Comparison of ENCODE assay signal across 20 cellular contexts in genomic region chr3:100740207-100740606, GRCh38. TPM values are rescaled to one million over a fixed set of nuclear protein-coding genes. Genes with fewer than 3 reads are reported as not detected.
DNase-seq lines count a peak whose midpoint lies in the region; ATAC-seq and TF ChIP-seq lines count a peak whose summit lies in the region.
"Had no signal": no experiment of that assay in that cellular context is flagged by ENCODE, and none has a peak within 500 bp of the region (broad histone marks: within the 10 kb centered on the region; RNA-seq: fewer than 3 reads in every experiment).

No MANE protein-coding gene starts in this region.

- H3K27ac Mint-ChIP-seq in HFFc6 = peak overlapping the region; percentile 31; the same call in 1 of the 2 replicates
- no peak overlapping the region for H3K27ac Mint-ChIP-seq in activated CD8-positive, alpha-beta T cell treated with anti-CD3 and anti-CD28 coated beads, Interleukin-2, amount 10 ng/mL, durations not matched to agents 7 days and 5 days
- no peak overlapping the region for H3K27ac Mint-ChIP-seq in CD8-positive, alpha-beta memory T cell
- H3K27ac Mint-ChIP-seq: GM23338 had no signal

- no peaks in the 10 kb centered on the region for H3K9me3 Mint-ChIP-seq in HFFc6
- H3K9me3 Mint-ChIP-seq in activated CD8-positive, alpha-beta T cell treated with anti-CD3 and anti-CD28 coated beads, Interleukin-2, amount 10 ng/mL, durations not matched to agents 7 days and 5 days (ENCODE audit: insufficient read depth) = no peaks in the 10 kb centered on the region
- no peaks in the 10 kb centered on the region for H3K9me3 Mint-ChIP-seq in CD8-positive, alpha-beta memory T cell
- H3K9me3 Mint-ChIP-seq: GM23338 had no signal

- H3K9me3 ChIP-seq in CD8-positive, alpha-beta memory T cell (ENCODE audit: low read length) = no peaks in the 10 kb centered on the region
- H3K9me3 ChIP-seq: left ventricle myocardium inferior, neutrophil, psoas muscle, sigmoid colon, stomach, thyroid gland had no signal

- no peaks in the 10 kb centered on the region for H3K27me3 Mint-ChIP-seq in HFFc6 (ENCODE audit: insufficient read depth)
- no peaks in the 10 kb centered on the region for H3K27me3 Mint-ChIP-seq in activated CD8-positive, alpha-beta T cell treated with anti-CD3 and anti-CD28 coated beads, Interleukin-2, amount 10 ng/mL, durations not matched to agents 7 days and 5 days (ENCODE audit: low read depth)
- peaks cover 0 to 2% of the 10 kb centered on the region in 2 donors for H3K27me3 Mint-ChIP-seq in CD8-positive, alpha-beta memory T cell

- H3K4me3 ChIP-seq in CD8-positive, alpha-beta memory T cell (ENCODE audit: low read length) = no peak overlapping the region
- H3K4me3 ChIP-seq: GM23338, left ventricle myocardium inferior, psoas muscle, sigmoid colon, SK-N-MC, stomach, thyroid gland had no signal

- DNase-seq in ELR (ENCODE audit: low read depth) (peak; percentile 31), HFFc6 (peak; percentile 3), kidney tubule cell (ENCODE audit: low spot score) (peak; percentile 16), NCI-H2196 (lab: John Stamatoyannopoulos, UW; ENCODE audit: unreplicated experiment) (no peak), GM03348 (ENCODE audit: low spot score) (no peak)
- DNase-seq in activated CD8-positive, alpha-beta T cell treated with anti-CD3 and anti-CD28 coated beads, Interleukin-2, amount 10 ng/mL, durations not matched to agents 7 days and 5 days = no peak
- DNase-seq in CD8-positive, alpha-beta memory T cell = no peak
- no peak for DNase-seq in activated effector memory CD4-positive, alpha-beta T cell treated with anti-CD3 and anti-CD28 coated beads, Interleukin-2, amount 50 U/mL, for 16 hours
- DNase-seq: activated gamma-delta T cell treated with Interleukin-2 at 50 U/mL for 16 hours, left ventricle myocardium inferior, NCI-H1105, NCI-H2029 treated with DMSO at 0.1 percent for 48 hours, NCI-H774, psoas muscle, sigmoid colon, stomach, thyroid gland had no signal

- no peak overlapping the region for H3K27ac ChIP-seq in CD8-positive, alpha-beta memory T cell (ENCODE audit: low read depth, low read length)
- H3K27ac ChIP-seq: left ventricle myocardium inferior, neutrophil, psoas muscle, sigmoid colon, SK-N-MC, stomach, thyroid gland had no signal

- H3K4me3 Mint-ChIP-seq in HFFc6 = no peak overlapping the region
- H3K4me3 Mint-ChIP-seq in activated CD8-positive, alpha-beta T cell treated with anti-CD3 and anti-CD28 coated beads, Interleukin-2, amount 10 ng/mL, durations not matched to agents 7 days and 5 days = no peak overlapping the region
- no peak overlapping the region for H3K4me3 Mint-ChIP-seq in CD8-positive, alpha-beta memory T cell
- H3K4me3 Mint-ChIP-seq: GM23338 had no signal

- TF ChIP-seq CTCF in HFFc6 (IDR thresholded peaks at IDR 0.05) = no peak

- H3K36me3 Mint-ChIP-seq in HFFc6 (ENCODE audit: low read depth) = peaks cover 42% of the 10 kb centered on the region
- peaks cover 41% of the 10 kb centered on the region for H3K36me3 Mint-ChIP-seq in activated CD8-positive, alpha-beta T cell treated with anti-CD3 and anti-CD28 coated beads, Interleukin-2, amount 10 ng/mL, durations not matched to agents 7 days and 5 days (ENCODE audit: low read depth)
- H3K36me3 Mint-ChIP-seq in CD8-positive, alpha-beta memory T cell = peaks cover 8 to 87% (median 22%) of the 10 kb centered on the region in 3 donors

- peaks cover 21% of the 10 kb centered on the region for H3K4me1 Mint-ChIP-seq in HFFc6 (ENCODE audit: low read depth)
- H3K4me1 Mint-ChIP-seq in activated CD8-positive, alpha-beta T cell treated with anti-CD3 and anti-CD28 coated beads, Interleukin-2, amount 10 ng/mL, durations not matched to agents 7 days and 5 days (ENCODE audit: low read depth) = peaks cover 2% of the 10 kb centered on the region
- peaks cover 6 to 17% (median 8%) of the 10 kb centered on the region in 3 donors for H3K4me1 Mint-ChIP-seq in CD8-positive, alpha-beta memory T cell

- peaks cover 39% of the 10 kb centered on the region for H3K36me3 ChIP-seq in CD8-positive, alpha-beta memory T cell (ENCODE audit: insufficient read depth, low read length)

- no peaks in the 10 kb centered on the region for H3K4me1 ChIP-seq in CD8-positive, alpha-beta memory T cell (ENCODE audit: insufficient read depth, low read length)

- peak; percentile 30 for ATAC-seq in activated CD8-positive, alpha-beta T cell treated with anti-CD3 and anti-CD28 coated beads, Interleukin-2, amount 10 ng/mL, durations not matched to agents 7 days and 5 days
- ATAC-seq: GM23338 had no signal

- CTCF ChIA-PET in activated CD8-positive, alpha-beta T cell treated with anti-CD3 and anti-CD28 coated beads, Interleukin-2, amount 10 ng/mL, durations not matched to agents 7 days and 5 days (lab: Charles Lee) = interaction anchor here (1.3 kb wide), 1 partner anchor 21 kb away, joined by 6 read pairs; no protein-coding TSS in a partner anchor
- CTCF ChIA-PET in CD8-positive, alpha-beta memory T cell (lab: Charles Lee) = interaction anchor here (1.1 kb wide), 1 partner anchor 10 kb away, joined by 3 read pairs; no protein-coding TSS in a partner anchor

- POLR2A ChIA-PET in activated CD8-positive, alpha-beta T cell treated with anti-CD3 and anti-CD28 coated beads, Interleukin-2, amount 10 ng/mL, durations not matched to agents 7 days and 5 days (lab: Charles Lee) = no interaction called here
- POLR2A ChIA-PET in CD8-positive, alpha-beta memory T cell (lab: Charles Lee) = no interaction called here

- H3K27me3 ChIP-seq in CD8-positive, alpha-beta memory T cell (ENCODE audit: insufficient read depth, low read length, poor library complexity, severe bottlenecking) = no peaks in the 10 kb centered on the region
- H3K27me3 ChIP-seq: neutrophil, sigmoid colon, stomach, thyroid gland had no signal

RNA-seq across cellular contexts. Expression of gene TFG, which starts 30.9 kb away (rescaled TPM):
- total RNA-seq in HFFc6 (2021; fragmentation: NEBNext Ultra II Directional; extraction: Animal tissue kit (Norgen Biotek cat#: 25700)) = 100 to 1,000 TPM; 127 to 147 (median 133) TPM
- 10 to 100 TPM; 59.8 to 63.1 TPM for total RNA-seq in activated CD8-positive, alpha-beta T cell treated with anti-CD3 and anti-CD28 coated beads, Interleukin-2, amount 10 ng/mL, durations not matched to agents 7 days and 5 days
- 10 to 100 TPM; 49.7 to 50.6 TPM for total RNA-seq in CD8-positive, alpha-beta memory T cell
- polyA plus RNA-seq in CD8-positive, alpha-beta memory T cell = 45.4 TPM

Comparison
In these comparisons a context has a peak if more than half of its experiments do, and no peak if none do; other contexts are left out.
1. DNase-seq: peak in ELR (single experiment), HFFc6 (single experiment) and kidney tubule cell (single experiment); none in activated CD8-positive, alpha-beta T cell treated with anti-CD3 and anti-CD28 coated beads, Interleukin-2, amount 10 ng/mL, durations not matched to agents 7 days and 5 days (single experiment), NCI-H2196 (single experiment), CD8-positive, alpha-beta memory T cell (0 of 5), activated effector memory CD4-positive, alpha-beta T cell treated with anti-CD3 and anti-CD28 coated beads, Interleukin-2, amount 50 U/mL, for 16 hours (single experiment) and GM03348 (single experiment).